8 cellular contexts compared by ENCODE assay signal in genomic region chr21:17513214-17514123, GRCh38. TPM values are rescaled to one million over a fixed set of nuclear protein-coding genes. Genes with fewer than 3 reads are reported as not detected.
A peak's percentile ranks its signal among the peaks of the same experiment; 100 is the strongest.
DNase-seq lines count a peak whose midpoint lies in the region; ATAC-seq, FAIRE-seq and TF ChIP-seq lines count a peak whose summit lies in the region.

No MANE protein-coding gene starts in this region.

- no peaks in the 10 kb centered on the region for H3K27me3 ChIP-seq in neuronal stem cell (ENCODE audit: control insufficient read depth in 3 of 3, insufficient read depth in 3 of 3, low read depth in 1 of 3, low read length in 3 of 3)

- peak overlapping the region; percentile 87 for H3K14ac ChIP-seq in neuronal stem cell (ENCODE audit: low read length)

- no peak for TF ChIP-seq CTCF in GM13976 (IDR thresholded peaks at IDR 0.05; ENCODE audit: borderline replicate concordance, control extremely low read depth, extremely low read depth, insufficient read depth, missing control alignments)

- H3K4me1 ChIP-seq in neuronal stem cell (ENCODE audit: control insufficient read depth in 2 of 2, insufficient read depth in 1 of 2, low read depth in 1 of 2, low read length in 2 of 2) = no peaks in the 10 kb centered on the region

- H3K18ac ChIP-seq in neuronal stem cell (ENCODE audit: low read length) = peak overlapping the region; percentile 100

- H2BK5ac ChIP-seq in neuronal stem cell (ENCODE audit: low read length) = peak overlapping the region; percentile 88

- H2BK120ac ChIP-seq in neuronal stem cell (ENCODE audit: low read depth, low read length) = no peak overlapping the region

- peak overlapping the region; percentile 83 for H3K4me2 ChIP-seq in neuronal stem cell (ENCODE audit: insufficient read depth, low read length, poor library complexity, severe bottlenecking)

- H3K36me3 ChIP-seq in neuronal stem cell (replicated peaks in 1 of 2; ENCODE audit: control insufficient read depth in 2 of 2, insufficient read depth in 2 of 2, low read length in 2 of 2) = peaks cover 0 to 7% of the 10 kb centered on the region in 2 donors

- peak overlapping the region; percentile 98 for H3K9ac ChIP-seq in neuronal stem cell (ENCODE audit: low read depth, low read length, poor library complexity)

- no peak for FAIRE-seq in frontal cortex (lab: Jason Lieb, UNC)

- peak overlapping the region; percentile 29 for H3K4ac ChIP-seq in neuronal stem cell (ENCODE audit: low read length)

- H2BK12ac ChIP-seq in neuronal stem cell (ENCODE audit: low read length) = no peak overlapping the region

- peak; percentile 30 for ATAC-seq in HG02798 (IDR thresholded peaks at IDR 0.05; ENCODE audit: poor library complexity, unreplicated experiment)

- H3K4me3 ChIP-seq in neuronal stem cell (ENCODE audit: low read length in 2 of 2) = peak overlapping the region; percentile 96

- WGBS in neuronal stem cell (ENCODE audit: extremely low coverage in 2 of 2, insufficient read length in 2 of 2, insufficient replicate concordance in 1 of 2), 2 donors = no CpG with 5 or more reads among the region's 69 CpGs

- DNase-seq in GM13976 (ENCODE audit: low spot score) = peak; percentile 40
- peak; percentile 44 to 79 for DNase-seq in NCI-H526 (lab: John Stamatoyannopoulos, UW)
- peak; percentile 18 for DNase-seq in activated gamma-delta T cell (lab: John Stamatoyannopoulos, UW)
- DNase-seq in frontal cortex (ENCODE audit: low spot score in 2 of 2) = peak; percentile 27 to 47
- DNase-seq in neuronal stem cell (ENCODE audit: low spot score) = peak; percentile 35
- no peak for DNase-seq in AG20443 (ENCODE audit: low spot score)
- DNase-seq in H4 (ENCODE audit: low spot score) = no peak

- peak overlapping the region; percentile 100 for H2AFZ ChIP-seq in neuronal stem cell (ENCODE audit: low read length)

- no peaks in the 10 kb centered on the region for H3K9me3 ChIP-seq in neuronal stem cell (replicated peaks in 1 of 2; ENCODE audit: control insufficient read depth in 2 of 2, insufficient read depth in 1 of 2, low read depth in 1 of 2, low read length in 2 of 2)

- peak overlapping the region; percentile 83 for H3K27ac ChIP-seq in neuronal stem cell (replicated peaks; ENCODE audit: low read length)

- in situ Hi-C loops in GM13976 (cut with MboI; ENCODE audit: low sequenced_read_pairs, unreplicated experiment) = no loop called here

- H4K8ac ChIP-seq in neuronal stem cell (ENCODE audit: low read depth, low read length) = no peak overlapping the region

- peak overlapping the region; percentile 98 for H3K23ac ChIP-seq in neuronal stem cell (ENCODE audit: low read depth, low read length, poor library complexity)

- peak overlapping the region; percentile 53 for H2AK5ac ChIP-seq in neuronal stem cell (ENCODE audit: low read depth, low read length)

- peak overlapping the region; percentile 90 for H2BK15ac ChIP-seq in neuronal stem cell (ENCODE audit: low read length)

- no peak overlapping the region for H4K91ac ChIP-seq in neuronal stem cell (ENCODE audit: low read depth, low read length, poor library complexity)

- H3K79me1 ChIP-seq in neuronal stem cell (ENCODE audit: low read depth, low read length) = peaks cover 4% of the 10 kb centered on the region

RNA-seq across cellular contexts. Expression of gene CXADR, which starts 0.6 kb away (rescaled TPM):
- total RNA-seq in frontal cortex = 405 TPM
- 63.7 TPM for polyA plus RNA-seq in neuronal stem cell (2013, experiment 1 of 2)
- 69.2 TPM for polyA plus RNA-seq in neuronal stem cell (2013, experiment 2 of 2)
- total RNA-seq in H4 (2014; rRNA removed; shearing (Covaris generic)) = 15.8 and 22.3 TPM in 2 replicates

Comparison
In these comparisons a context has a peak if more than half of its experiments do, and no peak if none do; other contexts are left out.
1. DNase-seq: peak in GM13976 (single experiment), NCI-H526 (2 of 2), activated gamma-delta T cell (single experiment), frontal cortex (2 of 2) and neuronal stem cell (single experiment); none in AG20443 (single experiment) and H4 (single experiment).
2. RNA of gene CXADR, which starts 0.6 kb away (total RNA-seq): 405 TPM in frontal cortex (single experiment); 15.8 to 22.3 TPM in H4; every median in the first group is over 10 times any median in the second.